2 cellular contexts compared by ENCODE assay signal in the genomic region with DNA sequence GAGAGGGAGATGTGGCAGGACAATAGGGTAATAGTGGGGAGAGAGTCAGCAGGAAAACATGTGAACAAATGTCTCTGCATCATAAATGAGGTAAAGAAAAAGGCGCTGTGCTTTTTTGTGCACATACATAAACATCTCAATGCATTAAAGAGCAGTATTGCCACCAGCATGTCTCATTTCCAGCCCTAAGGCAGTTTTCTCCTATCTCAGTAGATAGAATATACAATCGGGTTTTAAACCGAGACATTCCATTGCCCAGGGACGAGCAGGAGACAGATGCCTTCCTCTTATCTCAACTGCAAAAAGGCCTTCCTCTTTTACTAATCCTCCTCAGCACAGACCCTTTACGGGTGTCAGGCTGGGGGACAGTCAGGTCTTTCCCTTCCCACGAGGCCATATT. TPM values are rescaled to one million over a fixed set of nuclear protein-coding genes. Genes with fewer than 3 reads are reported as not detected.
"Had no signal": no experiment of that assay in that cellular context is flagged by ENCODE, and none has a peak within 500 bp of the region (broad histone marks: within the 10 kb centered on the region; RNA-seq: fewer than 3 reads in every experiment).

No MANE protein-coding gene starts in this region.

RNA-seq across cellular contexts. Expression of a gene that starts 9.1 kb away (rescaled TPM):
- total RNA-seq: bronchial epithelial cell had no signal

RNA-seq across cellular contexts. Expression of a gene that starts 20.1 kb away (rescaled TPM):
- total RNA-seq: bronchial epithelial cell, cardiac muscle cell had no signal
- polyA plus RNA-seq: cardiac muscle cell had no signal
